ENCODE assay signal across 18 cellular contexts in genomic region chr18:35917043-35917442, GRCh38.
DNase-seq lines count a peak whose midpoint lies in the region; ATAC-seq and TF ChIP-seq lines count a peak whose summit lies in the region.
"Had no signal": no experiment of that assay in that cellular context is flagged by ENCODE, and none has a peak within 500 bp of the region (broad histone marks: within the 10 kb centered on the region; RNA-seq: fewer than 3 reads in every experiment).

No MANE protein-coding gene starts in this region.

- H3K4me3 Mint-ChIP-seq in Calu3 (ENCODE audit: low read depth, unreplicated experiment): no peak overlapping the region
- H3K4me3 Mint-ChIP-seq in GM23338: no peak overlapping the region
- H3K4me3 Mint-ChIP-seq: activated B cell treated with CpG ODN at 0.5 μM for 24 hours had no signal

- H3F3A ChIP-seq in GM23338 (replicated peaks; ENCODE audit: low read depth) (no peaks in the 10 kb centered on the region), PC-9 (ENCODE audit: insufficient read depth, low read depth) (no peaks in the 10 kb centered on the region)

- H3K4me3 ChIP-seq in GM23338: no peak overlapping the region
- H3K4me3 ChIP-seq in PC-9: no peak overlapping the region
- H3K4me3 ChIP-seq in esophagus muscularis mucosa: no peak overlapping the region
- H3K4me3 ChIP-seq: sigmoid colon, tibial nerve had no signal

- H3K9me3 Mint-ChIP-seq in Calu3 (ENCODE audit: low read depth, unreplicated experiment) (no peaks in the 10 kb centered on the region), GM23338 (no peaks in the 10 kb centered on the region)
- H3K9me3 Mint-ChIP-seq: activated B cell treated with CpG ODN at 0.5 μM for 24 hours had no signal

- DNase-seq in Calu3 (no peak), GM23338 (ENCODE audit: low spot score) (peak; percentile 33), PC-9 (no peak), esophagus muscularis mucosa (ENCODE audit: extremely low spot score) (peak; percentile 29), NCI-H524 (lab: John Stamatoyannopoulos, UW) (no peak), HuH-7.5 (ENCODE audit: low spot score) (no peak), NCI-H2081 treated with DMSO at 0.1 percent for 48 hours (lab: John Stamatoyannopoulos, UW) (no peak)
- DNase-seq: activated B cell treated with CpG ODN at 0.5 μM for 24 hours; activated effector memory CD4-positive, alpha-beta T cell treated with Interleukin-2 at 50 U/mL for 16 hours; amygdala; C1 segment of cervical spinal cord; NCI-H2029; sigmoid colon; stimulated activated CD4-positive, alpha-beta T cell treated with anti-CD3 and anti-CD28 coated beads, Interleukin-4, amount 100 ng/mL, for 1 hour; T-helper 1 cell had no signal

- intact Hi-C loops in Calu3 (cut with micrococcal nuclease; ENCODE audit: unreplicated experiment) (loop anchor here (1.0 kb wide), 1 partner anchor 33 kb away; no protein-coding TSS in a partner anchor), PC-9 (cut with micrococcal nuclease; ENCODE audit: unreplicated experiment) (no loop called here), esophagus muscularis mucosa (cut with DNase I) (no loop called here)

- TF ChIP-seq POLR2A in esophagus muscularis mucosa (IDR thresholded peaks at IDR 0.05; ENCODE audit: low read depth): no peak

- TF ChIP-seq CTCF in Calu3 (IDR thresholded peaks at IDR 0.05; ENCODE audit: unreplicated experiment): peak; percentile 14
- TF ChIP-seq CTCF in GM23338 (conservative IDR thresholded peaks at IDR 0.05; ENCODE audit: low read depth in 2 of 2): peak; percentile 42 to 69
- TF ChIP-seq CTCF in PC-9 (conservative IDR thresholded peaks at IDR 0.05): peak; percentile 42; the same call in 1 of the 2 replicates
- no peak for TF ChIP-seq CTCF in esophagus muscularis mucosa (IDR thresholded peaks at IDR 0.05)

- H4K20me1 ChIP-seq in GM23338 (replicated peaks; ENCODE audit: insufficient read depth) (no peaks in the 10 kb centered on the region), PC-9 (ENCODE audit: insufficient read depth) (no peaks in the 10 kb centered on the region)

- H3K27me3 Mint-ChIP-seq in Calu3 (ENCODE audit: unreplicated experiment) (peaks cover 44% of the 10 kb centered on the region), GM23338 (ENCODE audit: insufficient read depth, low read depth, poor library complexity) (peaks cover 2% of the 10 kb centered on the region)

- ATAC-seq in GM23338 (peak; percentile 53), GM18907 (IDR thresholded peaks at IDR 0.05; ENCODE audit: unreplicated experiment) (no peak)

- H3K4me2 ChIP-seq in GM23338 (no peak overlapping the region), PC-9 (no peak overlapping the region)

- H2AFZ ChIP-seq in GM23338 (no peak overlapping the region), PC-9 (no peak overlapping the region)

- TF ChIP-seq EP300 in esophagus muscularis mucosa (IDR thresholded peaks at IDR 0.05): no peak

- CTCF ChIA-PET in Calu3 (lab: Charles Lee): interaction anchor here (0.9 to 1.9 kb wide), 3 partner anchors 11 to 56 kb away, joined by 3 to 4 read pairs (median 3); partner anchors contain the start of gene RMP24
- CTCF ChIA-PET in PC-9 (lab: Charles Lee): no interaction called here

- H3K9me3 ChIP-seq in PC-9 (ENCODE audit: insufficient read depth, low read depth) (no peaks in the 10 kb centered on the region), esophagus muscularis mucosa (no peaks in the 10 kb centered on the region)
- H3K9me3 ChIP-seq: neutrophil, sigmoid colon, tibial nerve had no signal

- BruUV-seq in Calu3 (replicated peaks; lab: Mats Ljungman, UMichigan): no TSS peak
- BruUV-seq in PC-9 (replicated peaks; lab: Mats Ljungman, UMichigan): no TSS peak

- H3K27ac ChIP-seq in GM23338 (ENCODE audit: low read depth) (no peak overlapping the region), PC-9 (no peak overlapping the region), esophagus muscularis mucosa (replicated peaks in 1 of 4) (no peak overlapping the region)
- H3K27ac ChIP-seq: neutrophil, sigmoid colon, tibial nerve had no signal

- H3K79me2 ChIP-seq in GM23338 (replicated peaks; ENCODE audit: insufficient read depth): no peaks in the 10 kb centered on the region; the same call in 1 of the 2 replicates
- H3K79me2 ChIP-seq in PC-9 (ENCODE audit: low read depth): no peaks in the 10 kb centered on the region

- H3K36me3 ChIP-seq in GM23338 (ENCODE audit: insufficient read depth) (no peaks in the 10 kb centered on the region), PC-9 (ENCODE audit: low read depth) (no peaks in the 10 kb centered on the region), esophagus muscularis mucosa (no peaks in the 10 kb centered on the region)
- H3K36me3 ChIP-seq: neutrophil, sigmoid colon, tibial nerve had no signal

- H3K27ac Mint-ChIP-seq in Calu3 (ENCODE audit: unreplicated experiment) (no peak overlapping the region), GM23338 (no peak overlapping the region)
- H3K27ac Mint-ChIP-seq: activated B cell treated with CpG ODN at 0.5 μM for 24 hours had no signal

- no peaks in the 10 kb centered on the region for H3K27me3 ChIP-seq in GM23338 (ENCODE audit: insufficient read depth)
- H3K27me3 ChIP-seq in PC-9 (ENCODE audit: insufficient read depth, low read depth): no peaks in the 10 kb centered on the region
- no peaks in the 10 kb centered on the region for H3K27me3 ChIP-seq in esophagus muscularis mucosa
- H3K27me3 ChIP-seq: sigmoid colon, tibial nerve had no signal

- H3K36me3 Mint-ChIP-seq in Calu3 (ENCODE audit: insufficient read depth, unreplicated experiment) (no peaks in the 10 kb centered on the region), GM23338 (ENCODE audit: low read depth) (no peaks in the 10 kb centered on the region)

- H3K9me2 ChIP-seq in GM23338 (ENCODE audit: insufficient read depth) (peaks cover 9% of the 10 kb centered on the region; the same call in 1 of the 2 replicates), PC-9 (ENCODE audit: insufficient read depth) (no peaks in the 10 kb centered on the region)

- H3K4me1 Mint-ChIP-seq in Calu3 (ENCODE audit: low read depth, unreplicated experiment) (no peaks in the 10 kb centered on the region), GM23338 (peaks cover 17% of the 10 kb centered on the region)
- H3K4me1 Mint-ChIP-seq: activated B cell treated with CpG ODN at 0.5 μM for 24 hours had no signal

- peaks cover 15% of the 10 kb centered on the region for H3K4me1 ChIP-seq in GM23338 (ENCODE audit: insufficient read depth)
- H3K4me1 ChIP-seq in PC-9 (replicated peaks; ENCODE audit: insufficient read depth): no peaks in the 10 kb centered on the region
- H3K4me1 ChIP-seq in esophagus muscularis mucosa: no peaks in the 10 kb centered on the region
- H3K4me1 ChIP-seq: sigmoid colon, tibial nerve had no signal

- POLR2A ChIA-PET in PC-9 (lab: Charles Lee; ENCODE audit: unreplicated experiment): no interaction called here

TF ChIP-seq in GM23338, 12 proteins besides CTCF, POLR2A, EP300 and RAD21 (continues in another document):
- no peak for TF ChIP-seq POLR2AphosphoS5 (IDR thresholded peaks at IDR 0.05; ENCODE audit: low read depth)

Comparison
In these comparisons a context has a peak if more than half of its experiments do, and no peak if none do; other contexts are left out.
1. DNase-seq: peak in GM23338 (single experiment) and esophagus muscularis mucosa (single experiment); none in Calu3 (single experiment), PC-9 (0 of 2), NCI-H524 (0 of 2), HuH-7.5 (single experiment) and NCI-H2081 treated with DMSO at 0.1 percent for 48 hours (single experiment).
2. CTCF ChIP-seq: peak in Calu3 (single experiment), GM23338 (2 of 2) and PC-9 (single experiment); none in esophagus muscularis mucosa (0 of 3).